In the genomic region with DNA sequence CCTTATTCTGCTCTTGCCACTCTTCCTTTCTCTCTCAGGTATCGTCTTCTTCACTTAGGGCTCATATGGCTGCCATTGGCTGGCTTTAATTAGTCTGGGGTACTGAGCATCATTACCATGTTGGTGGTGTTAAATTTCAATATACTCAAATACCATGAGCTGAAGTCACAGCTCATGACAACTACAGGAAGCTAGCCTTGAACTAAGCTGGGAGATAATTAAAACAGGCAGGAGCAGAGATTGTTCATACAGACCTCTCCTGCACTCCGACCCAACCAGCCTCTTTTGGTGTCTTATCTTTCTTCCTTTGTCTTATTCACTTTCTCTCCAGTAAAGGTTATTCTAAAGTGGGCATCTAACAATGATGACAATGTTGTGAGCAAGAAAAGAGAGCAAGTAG, we compare ENCODE assay signal across 16 cellular contexts.
"Had no signal": no experiment of that assay in that cellular context is flagged by ENCODE, and none has a peak within 500 bp of the region (broad histone marks: within the 10 kb centered on the region; RNA-seq: fewer than 3 reads in every experiment).

No MANE protein-coding gene starts in this region.

- ATAC-seq: activated T-cell treated with anti-CD3 and anti-CD28 coated beads, Interleukin-2, amount 50 U/mL, for 4 hours; left lung; mucosa of descending colon; natural killer cell; right lobe of liver; stimulated activated naive B cell treated with anti-CD40 and anti-IgM and Interleukin-4, amounts not matched to agents 10 μg/mL and 1 μg/mL and 100 μg/mL, for 72 hours had no signal

- H3K27ac ChIP-seq: brain microvascular endothelial cell, left lung, prostate gland, right lobe of liver, tibial nerve, vagina had no signal

- DNase-seq: activated CD4-positive, alpha-beta T cell treated with anti-CD3 and anti-CD28 coated beads, Interleukin-2, amount 50 U/mL, for 48 hours; activated gamma-delta T cell; activated T-cell treated with anti-CD3 and anti-CD28 coated beads, Interleukin-2, amount 50 U/mL, for 4 hours; brain microvascular endothelial cell; cerebellar nuclear complex; islet precursor cell; left lung; mucosa of descending colon; natural killer cell; occipital lobe; right lobe of liver; stimulated activated CD4-positive, alpha-beta T cell treated with anti-CD3 and anti-CD28 coated beads, Interleukin-2, amount 100 ng/mL, for 24 hours; stimulated activated naive B cell treated with anti-CD40 and anti-IgM and Interleukin-4, amounts not matched to agents 10 μg/mL and 1 μg/mL and 100 μg/mL, for 72 hours had no signal

- H3K27me3 ChIP-seq: brain microvascular endothelial cell, left lung, right lobe of liver, tibial nerve, vagina had no signal

- H3K9me3 ChIP-seq: left lung, mucosa of descending colon, prostate gland, right lobe of liver, tibial nerve, vagina had no signal

- H3K4me1 ChIP-seq: prostate gland, right lobe of liver, tibial nerve, vagina had no signal

- H3K36me3 ChIP-seq: brain microvascular endothelial cell, left lung, prostate gland, right lobe of liver, tibial nerve, vagina had no signal

- H3K4me3 ChIP-seq: left lung, mucosa of descending colon, prostate gland, right lobe of liver, tibial nerve, vagina had no signal
